22 cellular contexts compared by ENCODE assay signal in genomic region chr4:154030152-154030551, GRCh38.
"Had no signal": no experiment of that assay in that cellular context is flagged by ENCODE, and none has a peak within 500 bp of the region (broad histone marks: within the 10 kb centered on the region; RNA-seq: fewer than 3 reads in every experiment).

No MANE protein-coding gene starts in this region.

- H3K4me1 ChIP-seq: gastrocnemius medialis, left lung, parathyroid adenoma, right atrium auricular region, testis, tibial nerve, upper lobe of left lung had no signal

- H3K79me2 ChIP-seq: parathyroid adenoma had no signal

- H3K9me3 ChIP-seq: gastrocnemius medialis, testis, upper lobe of left lung had no signal

- H3K27me3 Mint-ChIP-seq: stimulated activated memory B cell treated with anti-CD40 and anti-IgM and Interleukin-4, amounts not matched to agents 10 μg/mL and 1 μg/mL and 100 μg/mL, for 72 hours had no signal

- H3K27ac ChIP-seq: dorsolateral prefrontal cortex, epithelial cell of prostate, gastrocnemius medialis, left lung, parathyroid adenoma, right atrium auricular region, testis, tibial nerve, upper lobe of left lung had no signal

- H3K4me3 ChIP-seq: dorsolateral prefrontal cortex, gastrocnemius medialis, left lung, right atrium auricular region, testis, tibial nerve, upper lobe of left lung had no signal

- H3K27me3 ChIP-seq: gastrocnemius medialis, right atrium auricular region, testis, tibial nerve, upper lobe of left lung had no signal

- H2AFZ ChIP-seq: parathyroid adenoma had no signal

- DNase-seq: cerebellar nuclear complex; dorsolateral prefrontal cortex; effector CD4-positive, alpha-beta T cell; gastrocnemius medialis; kidney; left cardiac atrium; left lung; naive thymus-derived CD8-positive, alpha-beta T cell; stimulated activated CD4-positive, alpha-beta T cell treated with anti-CD3 and anti-CD28 coated beads, Interleukin-4, amount 100 ng/mL, for 4 hours; stimulated activated naive CD8-positive, alpha-beta T cell treated with anti-CD3 and anti-CD28 coated beads, Interleukin-15, Interleukin-2, amounts not matched to agents 100 U/mL and 50 U/mL, for 24 hours; substantia nigra; testis; upper lobe of left lung had no signal

- H3K9me3 Mint-ChIP-seq: stimulated activated memory B cell treated with anti-CD40 and anti-IgM and Interleukin-4, amounts not matched to agents 10 μg/mL and 1 μg/mL and 100 μg/mL, for 72 hours had no signal

- H3K36me3 ChIP-seq: gastrocnemius medialis, left lung, right atrium auricular region, tibial nerve, upper lobe of left lung had no signal

- ATAC-seq: esophagus mucosa; gastrocnemius medialis; left cardiac atrium; left lung; naive thymus-derived CD8-positive, alpha-beta T cell; sciatic nerve; stimulated activated memory B cell treated with anti-CD40 and anti-IgM and Interleukin-4, amounts not matched to agents 10 μg/mL and 1 μg/mL and 100 μg/mL, for 72 hours; stimulated activated naive CD8-positive, alpha-beta T cell treated with anti-CD3 and anti-CD28 coated beads, Interleukin-15, Interleukin-2, amounts not matched to agents 100 U/mL and 50 U/mL, for 24 hours had no signal

- H3K27ac Mint-ChIP-seq: naive thymus-derived CD8-positive, alpha-beta T cell; progenitor cell of endocrine pancreas; stimulated activated memory B cell treated with anti-CD40 and anti-IgM and Interleukin-4, amounts not matched to agents 10 μg/mL and 1 μg/mL and 100 μg/mL, for 72 hours had no signal

- H3K36me3 Mint-ChIP-seq: naive thymus-derived CD8-positive, alpha-beta T cell; stimulated activated memory B cell treated with anti-CD40 and anti-IgM and Interleukin-4, amounts not matched to agents 10 μg/mL and 1 μg/mL and 100 μg/mL, for 72 hours had no signal

- H3K4me3 Mint-ChIP-seq: naive thymus-derived CD8-positive, alpha-beta T cell; neural crest cell; stimulated activated memory B cell treated with anti-CD40 and anti-IgM and Interleukin-4, amounts not matched to agents 10 μg/mL and 1 μg/mL and 100 μg/mL, for 72 hours had no signal

- H3K9ac ChIP-seq: parathyroid adenoma had no signal

- H3K4me1 Mint-ChIP-seq: naive thymus-derived CD8-positive, alpha-beta T cell; stimulated activated memory B cell treated with anti-CD40 and anti-IgM and Interleukin-4, amounts not matched to agents 10 μg/mL and 1 μg/mL and 100 μg/mL, for 72 hours had no signal
